In the genomic region with DNA sequence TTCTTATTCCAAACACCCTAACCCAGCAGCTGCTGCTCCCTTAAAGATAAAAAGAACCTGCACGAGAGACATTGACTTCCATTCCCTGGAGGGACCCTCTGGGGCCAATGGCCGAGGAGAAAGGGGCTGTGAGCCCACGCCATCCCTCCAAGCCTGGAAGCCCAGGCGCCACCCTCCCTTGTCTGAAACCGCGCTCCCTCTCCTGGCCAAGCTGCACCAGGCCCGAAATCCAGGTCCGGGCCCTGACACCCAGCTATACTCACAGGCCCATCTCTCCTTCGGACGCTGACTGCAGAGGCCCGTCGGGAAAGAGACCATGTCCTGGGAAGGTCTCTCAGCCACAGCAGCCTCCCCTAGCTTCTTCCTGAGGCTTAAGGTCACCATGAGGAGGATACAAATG, we compare ENCODE assay signal across 22 cellular contexts.
"Had no signal": no experiment of that assay in that cellular context is flagged by ENCODE, and none has a peak within 500 bp of the region (broad histone marks: within the 10 kb centered on the region; RNA-seq: fewer than 3 reads in every experiment).

No MANE protein-coding gene starts in this region.

- ATAC-seq: effector memory CD8-positive, alpha-beta T cell; left ventricle myocardium superior; naive thymus-derived CD4-positive, alpha-beta T cell; psoas muscle; right cardiac atrium; stimulated activated naive B cell treated with anti-CD40 and anti-IgM and Interleukin-4, amounts not matched to agents 10 μg/mL and 1 μg/mL and 100 μg/mL, for 72 hours had no signal

- H3K36me3 ChIP-seq: esophagus squamous epithelium, neural progenitor cell, ovary, sigmoid colon, thoracic aorta, transverse colon had no signal

- H3K27me3 ChIP-seq: neural progenitor cell, ovary, sigmoid colon, transverse colon had no signal

- H3K36me3 Mint-ChIP-seq: memory B cell; naive thymus-derived CD4-positive, alpha-beta T cell; neural progenitor cell; stimulated activated naive B cell treated with anti-CD40 and anti-IgM and Interleukin-4, amounts not matched to agents 10 μg/mL and 1 μg/mL and 100 μg/mL, for 72 hours had no signal

- H3K27ac Mint-ChIP-seq: effector memory CD8-positive, alpha-beta T cell; memory B cell; naive thymus-derived CD4-positive, alpha-beta T cell; nephron; neural progenitor cell; stimulated activated naive B cell treated with anti-CD40 and anti-IgM and Interleukin-4, amounts not matched to agents 10 μg/mL and 1 μg/mL and 100 μg/mL, for 72 hours; stimulated activated naive CD8-positive, alpha-beta T cell treated with anti-CD3 and anti-CD28 coated beads, Interleukin-15, Interleukin-2, amounts not matched to agents 100 ng/mL and 50 ng/mL, for 24 hours had no signal

- H3K4me3 Mint-ChIP-seq: effector memory CD8-positive, alpha-beta T cell; memory B cell; naive thymus-derived CD4-positive, alpha-beta T cell; nephron; neural progenitor cell; stimulated activated naive B cell treated with anti-CD40 and anti-IgM and Interleukin-4, amounts not matched to agents 10 μg/mL and 1 μg/mL and 100 μg/mL, for 72 hours; stimulated activated naive CD8-positive, alpha-beta T cell treated with anti-CD3 and anti-CD28 coated beads, Interleukin-15, Interleukin-2, amounts not matched to agents 100 ng/mL and 50 ng/mL, for 24 hours had no signal

- H3K4me3 ChIP-seq: esophagus squamous epithelium, lung, neural progenitor cell, ovary, psoas muscle, sigmoid colon, thoracic aorta, transverse colon had no signal

- H3K4me2 ChIP-seq: neural progenitor cell had no signal

- H3K9me3 ChIP-seq: esophagus squamous epithelium, ovary, psoas muscle, sigmoid colon, thoracic aorta, transverse colon had no signal

- H3K4me1 ChIP-seq: neural progenitor cell, psoas muscle had no signal

- H3K4me1 Mint-ChIP-seq: memory B cell; naive thymus-derived CD4-positive, alpha-beta T cell; stimulated activated naive B cell treated with anti-CD40 and anti-IgM and Interleukin-4, amounts not matched to agents 10 μg/mL and 1 μg/mL and 100 μg/mL, for 72 hours had no signal

- H3K9me3 Mint-ChIP-seq: effector memory CD8-positive, alpha-beta T cell; memory B cell; naive thymus-derived CD4-positive, alpha-beta T cell; nephron; neural progenitor cell; stimulated activated naive B cell treated with anti-CD40 and anti-IgM and Interleukin-4, amounts not matched to agents 10 μg/mL and 1 μg/mL and 100 μg/mL, for 72 hours; stimulated activated naive CD8-positive, alpha-beta T cell treated with anti-CD3 and anti-CD28 coated beads, Interleukin-15, Interleukin-2, amounts not matched to agents 100 ng/mL and 50 ng/mL, for 24 hours had no signal

- H3K27me3 Mint-ChIP-seq: stimulated activated naive B cell treated with anti-CD40 and anti-IgM and Interleukin-4, amounts not matched to agents 10 μg/mL and 1 μg/mL and 100 μg/mL, for 72 hours; stimulated activated naive CD8-positive, alpha-beta T cell treated with anti-CD3 and anti-CD28 coated beads, Interleukin-15, Interleukin-2, amounts not matched to agents 100 ng/mL and 50 ng/mL, for 24 hours had no signal

- H2AFZ ChIP-seq: neural progenitor cell had no signal

- H3K27ac ChIP-seq: esophagus squamous epithelium, neural progenitor cell, ovary, psoas muscle, sigmoid colon, thoracic aorta, transverse colon had no signal

- DNase-seq: cortex of kidney; effector memory CD8-positive, alpha-beta T cell; erythroblast; esophagus squamous epithelium; head of caudate nucleus; midbrain; naive thymus-derived CD4-positive, alpha-beta T cell; nucleus accumbens; ovary; psoas muscle; right cardiac atrium; sigmoid colon; stimulated activated CD4-positive, alpha-beta T cell treated with anti-CD3 and anti-CD28 coated beads, Interleukin-4, amount 100 ng/mL, for 4 hours; stimulated activated naive B cell treated with anti-CD40 and anti-IgM and Interleukin-4, amounts not matched to agents 10 μg/mL and 1 μg/mL and 100 μg/mL, for 72 hours; transverse colon had no signal
